ENCODE assay signal across 10 cellular contexts in genomic region chr1:204104331-204105222, GRCh38. TPM values are rescaled to one million over a fixed set of nuclear protein-coding genes. Genes with fewer than 3 reads are reported as not detected.
DNase-seq lines count a peak whose midpoint lies in the region; ATAC-seq and TF ChIP-seq lines count a peak whose summit lies in the region.
"Had no signal": no experiment of that assay in that cellular context is flagged by ENCODE, and none has a peak within 500 bp of the region (broad histone marks: within the 10 kb centered on the region; RNA-seq: fewer than 3 reads in every experiment).

No MANE protein-coding gene starts in this region.

- no peak for ATAC-seq in GM19397 (IDR thresholded peaks at IDR 0.05; ENCODE audit: unreplicated experiment)

- intact Hi-C loops in breast epithelium (cut with DNase I; ENCODE audit: low total_unique reads) = no loop called here

- no peaks in the 10 kb centered on the region for H3K36me3 ChIP-seq in BLaER1 treated with 17β-estradiol and CSF1 and Interleukin-3, amounts not matched to agents 10 nM and 100 nM
- H3K36me3 ChIP-seq in breast epithelium = no peaks in the 10 kb centered on the region

- DNase-seq in Jurkat, Clone E6-1 (ENCODE audit: low read depth, low spot score) = peak; percentile 42
- DNase-seq in breast epithelium (ENCODE audit: low spot score in 2 of 2) (no peak), mucosa of gallbladder (ENCODE audit: low spot score) (peak; percentile 55), C1 segment of cervical spinal cord (lab: John Stamatoyannopoulos, UW) (no peak), nucleus accumbens (lab: John Stamatoyannopoulos, UW) (no peak), NCI-H187 treated with DMSO at 0.1 percent for 48 hours (lab: John Stamatoyannopoulos, UW) (no peak)
- DNase-seq: erythroblast, NCI-H774 had no signal

- H3K9me3 ChIP-seq in BLaER1 treated with 17β-estradiol and CSF1 and Interleukin-3, amounts not matched to agents 10 nM and 100 nM (replicated peaks in 1 of 11) = no peaks in the 10 kb centered on the region
- no peaks in the 10 kb centered on the region for H3K9me3 ChIP-seq in breast epithelium

- H3K4me1 ChIP-seq in BLaER1 treated with 17β-estradiol and CSF1 and Interleukin-3, amounts not matched to agents 10 nM and 100 nM = peaks cover 43 to 55% (median 50%) of the 10 kb centered on the region in 10 experiments
- H3K4me1 ChIP-seq in breast epithelium = peaks cover 14 to 26% of the 10 kb centered on the region in 2 donors

- H3K9ac ChIP-seq in BLaER1 treated with 17β-estradiol and CSF1 and Interleukin-3, amounts not matched to agents 10 nM and 100 nM = peak overlapping the region in 10 of 11 experiments; percentile 52 to 79 (median 72); a peak in 21 of 22 replicates

- H3K4me2 ChIP-seq in BLaER1 treated with 17β-estradiol and CSF1 and Interleukin-3, amounts not matched to agents 10 nM and 100 nM = peak overlapping the region; percentile 83 to 96 (median 92)

- no peaks in the 10 kb centered on the region for H4K20me1 ChIP-seq in BLaER1 treated with 17β-estradiol and CSF1 and Interleukin-3, amounts not matched to agents 10 nM and 100 nM

- H3K27ac ChIP-seq in BLaER1 treated with 17β-estradiol and CSF1 and Interleukin-3, amounts not matched to agents 10 nM and 100 nM = peak overlapping the region; percentile 12 to 93 (median 88); a peak in 21 of 22 replicates
- peak overlapping the region; percentile 75 to 87 for H3K27ac ChIP-seq in breast epithelium

- no peaks in the 10 kb centered on the region for H3K27me3 ChIP-seq in BLaER1 treated with 17β-estradiol and CSF1 and Interleukin-3, amounts not matched to agents 10 nM and 100 nM
- H3K27me3 ChIP-seq in breast epithelium = no peaks in the 10 kb centered on the region

- H3K4me3 ChIP-seq in BLaER1 treated with 17β-estradiol and CSF1 and Interleukin-3, amounts not matched to agents 10 nM and 100 nM = peak overlapping the region in 8 of 10 experiments; percentile 4 to 57 (median 38); a peak in 13 of 20 replicates
- no peak overlapping the region for H3K4me3 ChIP-seq in Jurkat, Clone E6-1 (ENCODE audit: low read length)
- H3K4me3 ChIP-seq in breast epithelium = peak overlapping the region in 1 of 3 donors; percentile 32

- TF ChIP-seq POLR2A in breast epithelium (IDR thresholded peaks at IDR 0.05) = no peak

- no peak for TF ChIP-seq CTCF in breast epithelium (IDR thresholded peaks at IDR 0.05)

RNA-seq across cellular contexts. Expression of gene SOX13, which starts 31.7 kb away (rescaled TPM):
- polyA plus RNA-seq in Jurkat, Clone E6-1 (2012; ENCODE audit: insufficient read depth, insufficient read length) = 6.6 TPM
- total RNA-seq in breast epithelium = 10 to 100 TPM; 22.9 to 34.7 (median 31.9) TPM
- 76.3 TPM for total RNA-seq in mucosa of gallbladder

RNA-seq across cellular contexts. Expression of gene ETNK2, which starts 47.3 kb away (rescaled TPM):
- 14.3 TPM for polyA plus RNA-seq in Jurkat, Clone E6-1 (2012; ENCODE audit: insufficient read depth, insufficient read length)
- total RNA-seq in breast epithelium = 10 to 100 TPM; 13.8 to 66.1 (median 16.8) TPM
- 5.3 TPM for total RNA-seq in mucosa of gallbladder

Comparison
In these comparisons a context has a peak if more than half of its experiments do, and no peak if none do; other contexts are left out.
1. DNase-seq: peak in Jurkat, Clone E6-1 (single experiment) and mucosa of gallbladder (single experiment); none in breast epithelium (0 of 2), C1 segment of cervical spinal cord (0 of 14), nucleus accumbens (0 of 56) and NCI-H187 treated with DMSO at 0.1 percent for 48 hours (single experiment).